In the genomic region with DNA sequence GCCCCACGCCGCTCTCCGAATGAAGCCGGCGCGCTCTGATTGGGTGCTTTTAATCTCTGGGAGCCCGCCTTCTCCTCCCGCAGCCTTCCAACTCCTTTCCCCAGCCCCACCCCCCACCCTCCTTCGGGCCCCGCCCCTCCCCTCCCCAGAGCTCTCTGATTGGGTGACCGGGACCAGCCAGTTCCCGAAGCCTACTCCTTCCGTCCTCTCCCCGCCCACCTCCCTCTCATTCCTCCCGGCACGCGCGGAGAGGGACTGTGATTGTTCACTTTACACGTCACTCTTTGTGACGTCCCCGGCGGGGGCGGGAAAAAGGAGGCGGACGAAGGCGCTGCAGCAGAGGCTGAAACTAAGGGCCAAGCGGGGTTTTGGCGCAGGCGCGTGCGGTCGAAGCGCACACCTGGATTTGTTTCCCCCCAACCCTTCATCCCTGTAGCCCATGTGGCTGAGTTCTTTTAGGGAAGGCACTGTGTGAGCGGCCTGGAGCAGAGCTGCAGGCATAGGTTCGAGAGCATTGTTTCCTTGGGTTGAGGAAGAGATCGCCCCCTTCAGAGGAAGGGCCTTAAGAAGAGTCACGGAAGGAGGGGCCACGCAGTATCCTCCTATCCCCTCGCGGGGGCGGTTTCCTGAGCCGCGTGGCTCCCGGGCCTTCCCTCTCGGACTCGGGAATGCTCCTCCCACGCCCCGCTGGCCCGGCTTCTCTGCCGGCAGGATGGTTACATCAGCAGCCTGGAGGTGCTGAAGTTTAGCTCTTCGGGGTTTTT, we compare ENCODE assay signal across 1 cellular context.
TF ChIP-seq lines count a peak whose summit lies in the region.

Gene MEX3C, minus strand, starts transcription at position 21 of the 764 bp plus-strand sequence. CDS start 361 bp downstream, outside the sequence.

TF ChIP-seq in K562, 482 proteins besides CTCF, POLR2A, EP300 and RAD21 (continued from another document and continues in another):
- TF ChIP-seq ZNF639 (CRISPR knock-in tag; conservative IDR thresholded peaks at IDR 0.05 in 1 of 2, IDR thresholded peaks at IDR 0.05 in 1 of 2) (no peak), TAF1 (IDR thresholded peaks at IDR 0.05; ENCODE audit: control insufficient read depth, extremely low read depth, insufficient read depth, low read length, severe bottlenecking) (no peak), ZFP36 (IDR thresholded peaks at IDR 0.05; ENCODE audit: low read depth, low read length, partially characterized antibody) (no peak), MED1 (CRISPR knock-in tag; IDR thresholded peaks at IDR 0.05; ENCODE audit: borderline replicate concordance) (no peak), ILK (tag; IDR thresholded peaks at IDR 0.05; ENCODE audit: borderline replicate concordance, low read depth) (no peak), RNF2 (IDR thresholded peaks at IDR 0.05) (no peak; the same call in 1 of the 2 replicates), PRMT5 (CRISPR knock-in tag; IDR thresholded peaks at IDR 0.05) (no peak), PHB (CRISPR knock-in tag; IDR thresholded peaks at IDR 0.05) (no peak), FIP1L1 (IDR thresholded peaks at IDR 0.05; ENCODE audit: low read depth, low read length, poor library complexity, severe bottlenecking) (no peak), PRPF4 (IDR thresholded peaks at IDR 0.05; ENCODE audit: insufficient read depth, low read depth, low read length, poor library complexity, severe bottlenecking) (no peak), DNMT1 (IDR thresholded peaks at IDR 0.05) (no peak), NCOR1 (IDR thresholded peaks at IDR 0.05) (no peak), NFIX (CRISPR knock-in tag; IDR thresholded peaks at IDR 0.05; ENCODE audit: low read depth) (no peak), ZNF311 (CRISPR knock-in tag; IDR thresholded peaks at IDR 0.05) (no peak), CREB3L1 (IDR thresholded peaks at IDR 0.05; ENCODE audit: borderline replicate concordance, low read depth) (peak; percentile 85), ZBTB11 (CRISPR knock-in tag; IDR thresholded peaks at IDR 0.05) (0 out of 6 replicates have a peak, but pooled peaks of 1 of the 3 experiments have one; percentile 37), CREB1 (IDR thresholded peaks at IDR 0.05) (peak; percentile 87), CREB1 (CRISPR knock-in tag; IDR thresholded peaks at IDR 0.05) (peak; percentile 91), ZBTB34 (CRISPR knock-in tag; IDR thresholded peaks at IDR 0.05) (no peak), MEIS2 (IDR thresholded peaks at IDR 0.05; ENCODE audit: partially characterized antibody) (no peak), ZNF766 (CRISPR knock-in tag; conservative IDR thresholded peaks at IDR 0.05) (peak; percentile 15; the same call in 1 of the 2 replicates), NEUROD1 (IDR thresholded peaks at IDR 0.05; ENCODE audit: borderline replicate concordance, low read depth, low read length, partially characterized antibody) (peak; percentile 39), MAX (CRISPR knock-in tag; IDR thresholded peaks at IDR 0.05) (peak; percentile 81), IRF1 (CRISPR knock-in tag; IDR thresholded peaks at IDR 0.05; ENCODE audit: borderline replicate concordance) (no peak), CTCFL (IDR thresholded peaks at IDR 0.05; ENCODE audit: borderline replicate concordance, insufficient read depth, low read depth, low read length, poor library complexity, severe bottlenecking) (no peak), ZNF561 (CRISPR knock-in tag; conservative IDR thresholded peaks at IDR 0.05) (no peak), ZNF134 (CRISPR knock-in tag; conservative IDR thresholded peaks at IDR 0.05) (no peak), HNRNPK (IDR thresholded peaks at IDR 0.05; ENCODE audit: low read depth, low read length, poor library complexity, severe bottlenecking) (no peak), NR2F6 (CRISPR knock-in tag; IDR thresholded peaks at IDR 0.05) (no peak), BCL6 (CRISPR knock-in tag; IDR thresholded peaks at IDR 0.05) (no peak), MTA3 (IDR thresholded peaks at IDR 0.05; ENCODE audit: borderline replicate concordance) (peak; percentile 67; the same call in 1 of the 2 replicates), ATF7 (IDR thresholded peaks at IDR 0.05) (peak; percentile 78; the same call in 1 of the 2 replicates), THAP12 (CRISPR knock-in tag; IDR thresholded peaks at IDR 0.05) (no peak), TBP (optimal IDR thresholded peaks at IDR 0.05; ENCODE audit: low read depth, low read length) (peak; percentile 73), C11orf30 (IDR thresholded peaks at IDR 0.05; ENCODE audit: low read depth) (no peak), ZNF512 (tag; IDR thresholded peaks at IDR 0.05) (no peak)
- TF ChIP-seq, protein P1, sequence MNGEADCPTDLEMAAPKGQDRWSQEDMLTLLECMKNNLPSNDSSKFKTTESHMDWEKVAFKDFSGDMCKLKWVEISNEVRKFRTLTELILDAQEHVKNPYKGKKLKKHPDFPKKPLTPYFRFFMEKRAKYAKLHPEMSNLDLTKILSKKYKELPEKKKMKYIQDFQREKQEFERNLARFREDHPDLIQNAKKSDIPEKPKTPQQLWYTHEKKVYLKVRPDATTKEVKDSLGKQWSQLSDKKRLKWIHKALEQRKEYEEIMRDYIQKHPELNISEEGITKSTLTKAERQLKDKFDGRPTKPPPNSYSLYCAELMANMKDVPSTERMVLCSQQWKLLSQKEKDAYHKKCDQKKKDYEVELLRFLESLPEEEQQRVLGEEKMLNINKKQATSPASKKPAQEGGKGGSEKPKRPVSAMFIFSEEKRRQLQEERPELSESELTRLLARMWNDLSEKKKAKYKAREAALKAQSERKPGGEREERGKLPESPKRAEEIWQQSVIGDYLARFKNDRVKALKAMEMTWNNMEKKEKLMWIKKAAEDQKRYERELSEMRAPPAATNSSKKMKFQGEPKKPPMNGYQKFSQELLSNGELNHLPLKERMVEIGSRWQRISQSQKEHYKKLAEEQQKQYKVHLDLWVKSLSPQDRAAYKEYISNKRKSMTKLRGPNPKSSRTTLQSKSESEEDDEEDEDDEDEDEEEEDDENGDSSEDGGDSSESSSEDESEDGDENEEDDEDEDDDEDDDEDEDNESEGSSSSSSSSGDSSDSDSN (IDR thresholded peaks at IDR 0.05; ENCODE audit: borderline replicate concordance in 1 of 2, low read depth in 2 of 2, low read length in 2 of 2) = no peak
- TF ChIP-seq, protein P2, sequence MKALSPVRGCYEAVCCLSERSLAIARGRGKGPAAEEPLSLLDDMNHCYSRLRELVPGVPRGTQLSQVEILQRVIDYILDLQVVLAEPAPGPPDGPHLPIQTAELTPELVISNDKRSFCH (CRISPR knock-in tag; IDR thresholded peaks at IDR 0.05) = no peak
- TF ChIP-seq, protein P2 (tag; IDR thresholded peaks at IDR 0.05) = no peak
